In genomic region chr15:90465140-90465929, GRCh38 we compare ENCODE assay signal across 10 cellular contexts.
A peak's percentile ranks its signal among the peaks of the same experiment; 100 is the strongest.
DNase-seq lines count a peak whose midpoint lies in the region; ATAC-seq and TF ChIP-seq lines count a peak whose summit lies in the region.
"Had no signal": no experiment of that assay in that cellular context is flagged by ENCODE, and none has a peak within 500 bp of the region (broad histone marks: within the 10 kb centered on the region; RNA-seq: fewer than 3 reads in every experiment).

No MANE protein-coding gene starts in this region.

- H3K27me3 Mint-ChIP-seq in activated CD4-positive, alpha-beta T cell treated with anti-CD3 and anti-CD28 coated beads, Interleukin-2, amount 10 ng/mL, durations not matched to agents 7 days and 5 days: no peaks in the 10 kb centered on the region
- H3K27me3 Mint-ChIP-seq in activated T-helper 2 cell treated with anti-CD3 and anti-CD28 coated beads, Interferon-gamma antibody, Interleukin-2, Interleukin-4, amounts not matched to agents 10 μg/mL and 5 μg/mL and 100 μg/mL, durations not matched to agents 14 hours and 24 hours and 36 hours (ENCODE audit: low read depth): no peaks in the 10 kb centered on the region
- H3K27me3 Mint-ChIP-seq: effector memory CD8-positive, alpha-beta T cell had no signal

- H3K4me1 ChIP-seq in heart left ventricle: peaks cover 0 to 57% (median 46%) of the 10 kb centered on the region in 12 donors
- H3K4me1 ChIP-seq in foreskin keratinocyte: no peaks in the 10 kb centered on the region
- H3K4me1 ChIP-seq: prostate gland had no signal

- H3K27ac ChIP-seq in heart left ventricle (peak overlapping the region in 11 of 12 donors; percentile 72 to 94 (median 84)), foreskin keratinocyte (no peak overlapping the region)
- H3K27ac ChIP-seq: prostate gland had no signal

- TF ChIP-seq POLR2A in heart left ventricle (IDR thresholded peaks at IDR 0.05): no peak

- CTCF ChIA-PET in activated CD4-positive, alpha-beta T cell treated with anti-CD3 and anti-CD28 coated beads, Interleukin-2, amount 10 ng/mL, durations not matched to agents 7 days and 5 days (lab: Charles Lee): interaction anchor here (0.7 kb wide), 1 partner anchor 13 kb away, joined by 3 read pairs; no protein-coding TSS in a partner anchor

- DNase-seq in activated CD4-positive, alpha-beta T cell treated with anti-CD3 and anti-CD28 coated beads, Interleukin-2, amount 10 ng/mL, durations not matched to agents 7 days and 5 days: no peak
- no peak for DNase-seq in activated CD4-positive, alpha-beta T cell treated with anti-CD3 and anti-CD28 coated beads for 48 hours
- no peak for DNase-seq in activated T-helper 2 cell treated with anti-CD3 and anti-CD28 coated beads, Interferon-gamma antibody, Interleukin-2, Interleukin-4, amounts not matched to agents 10 μg/mL and 5 μg/mL and 100 μg/mL, durations not matched to agents 14 hours and 24 hours and 36 hours (ENCODE audit: low spot score)
- DNase-seq in heart left ventricle (no peak), D341Med (ENCODE audit: low spot score) (no peak), foreskin keratinocyte (no peak)
- DNase-seq in stimulated activated effector memory CD8-positive, alpha-beta T cell treated with anti-CD3 and anti-CD28 coated beads, Interleukin-12 subunit alpha, Interleukin-12 subunit beta, amount 100 ng/mL, for 72 hours (ENCODE audit: low spot score in 2 of 2): no peak
- DNase-seq: effector memory CD8-positive, alpha-beta T cell had no signal

- H3K9me3 ChIP-seq in heart left ventricle: no peaks in the 10 kb centered on the region
- H3K9me3 ChIP-seq: prostate gland had no signal

- H3K27ac Mint-ChIP-seq in activated CD4-positive, alpha-beta T cell treated with anti-CD3 and anti-CD28 coated beads, Interleukin-2, amount 10 ng/mL, durations not matched to agents 7 days and 5 days: peak overlapping the region; percentile 66
- H3K27ac Mint-ChIP-seq in activated T-helper 2 cell treated with anti-CD3 and anti-CD28 coated beads, Interferon-gamma antibody, Interleukin-2, Interleukin-4, amounts not matched to agents 10 μg/mL and 5 μg/mL and 100 μg/mL, durations not matched to agents 14 hours and 24 hours and 36 hours: peak overlapping the region; percentile 23
- H3K27ac Mint-ChIP-seq in stimulated activated effector memory CD8-positive, alpha-beta T cell treated with anti-CD3 and anti-CD28 coated beads, Interleukin-12 subunit alpha, Interleukin-12 subunit beta, amount 100 ng/mL, for 72 hours: peak overlapping the region; percentile 4

- no peak overlapping the region for H3K4me3 Mint-ChIP-seq in activated CD4-positive, alpha-beta T cell treated with anti-CD3 and anti-CD28 coated beads, Interleukin-2, amount 10 ng/mL, durations not matched to agents 7 days and 5 days
- no peak overlapping the region for H3K4me3 Mint-ChIP-seq in activated T-helper 2 cell treated with anti-CD3 and anti-CD28 coated beads, Interferon-gamma antibody, Interleukin-2, Interleukin-4, amounts not matched to agents 10 μg/mL and 5 μg/mL and 100 μg/mL, durations not matched to agents 14 hours and 24 hours and 36 hours (ENCODE audit: low read depth)
- no peak overlapping the region for H3K4me3 Mint-ChIP-seq in stimulated activated effector memory CD8-positive, alpha-beta T cell treated with anti-CD3 and anti-CD28 coated beads, Interleukin-12 subunit alpha, Interleukin-12 subunit beta, amount 100 ng/mL, for 72 hours
- H3K4me3 Mint-ChIP-seq: effector memory CD8-positive, alpha-beta T cell had no signal

- POLR2A ChIA-PET in activated CD4-positive, alpha-beta T cell treated with anti-CD3 and anti-CD28 coated beads, Interleukin-2, amount 10 ng/mL, durations not matched to agents 7 days and 5 days (lab: Charles Lee): no interaction called here

- intact Hi-C loops in activated T-helper 2 cell treated with anti-CD3 and anti-CD28 coated beads, Interferon-gamma antibody, Interleukin-2, Interleukin-4, amounts not matched to agents 10 μg/mL and 5 μg/mL and 100 μg/mL, durations not matched to agents 14 hours and 24 hours and 36 hours (cut with micrococcal nuclease): loop anchor here (5.0 kb wide), 1 partner anchor 33 kb away; no protein-coding TSS in a partner anchor
- intact Hi-C loops in heart left ventricle (cut with DNase I): no loop called here

- no peak for TF ChIP-seq CTCF in heart left ventricle (IDR thresholded peaks at IDR 0.05)
- no peak for TF ChIP-seq CTCF in foreskin keratinocyte (conservative IDR thresholded peaks at IDR 0.05)

- H3K36me3 ChIP-seq in heart left ventricle: peaks cover 0 to 95% (median 43%) of the 10 kb centered on the region in 9 donors
- H3K36me3 ChIP-seq: prostate gland had no signal

- H3K9me3 Mint-ChIP-seq in activated CD4-positive, alpha-beta T cell treated with anti-CD3 and anti-CD28 coated beads, Interleukin-2, amount 10 ng/mL, durations not matched to agents 7 days and 5 days: no peaks in the 10 kb centered on the region
- H3K9me3 Mint-ChIP-seq in activated T-helper 2 cell treated with anti-CD3 and anti-CD28 coated beads, Interferon-gamma antibody, Interleukin-2, Interleukin-4, amounts not matched to agents 10 μg/mL and 5 μg/mL and 100 μg/mL, durations not matched to agents 14 hours and 24 hours and 36 hours: no peaks in the 10 kb centered on the region
- H3K9me3 Mint-ChIP-seq in stimulated activated effector memory CD8-positive, alpha-beta T cell treated with anti-CD3 and anti-CD28 coated beads, Interleukin-12 subunit alpha, Interleukin-12 subunit beta, amount 100 ng/mL, for 72 hours: no peaks in the 10 kb centered on the region
- H3K9me3 Mint-ChIP-seq: effector memory CD8-positive, alpha-beta T cell had no signal

- H3K36me3 Mint-ChIP-seq in activated CD4-positive, alpha-beta T cell treated with anti-CD3 and anti-CD28 coated beads, Interleukin-2, amount 10 ng/mL, durations not matched to agents 7 days and 5 days (ENCODE audit: low read depth): peaks cover 61% of the 10 kb centered on the region
- H3K36me3 Mint-ChIP-seq in activated T-helper 2 cell treated with anti-CD3 and anti-CD28 coated beads, Interferon-gamma antibody, Interleukin-2, Interleukin-4, amounts not matched to agents 10 μg/mL and 5 μg/mL and 100 μg/mL, durations not matched to agents 14 hours and 24 hours and 36 hours (ENCODE audit: low read depth): peaks cover 76% of the 10 kb centered on the region
- peaks cover 95% of the 10 kb centered on the region for H3K36me3 Mint-ChIP-seq in stimulated activated effector memory CD8-positive, alpha-beta T cell treated with anti-CD3 and anti-CD28 coated beads, Interleukin-12 subunit alpha, Interleukin-12 subunit beta, amount 100 ng/mL, for 72 hours

- WGBS in heart left ventricle, 4 donors: 74 to 81% (median 76%) methylated on average over 7 of the region's 7 CpGs

- H3K4me3 ChIP-seq in heart left ventricle: no peak overlapping the region
- H3K4me3 ChIP-seq: prostate gland had no signal

- H3K4me1 Mint-ChIP-seq in activated CD4-positive, alpha-beta T cell treated with anti-CD3 and anti-CD28 coated beads, Interleukin-2, amount 10 ng/mL, durations not matched to agents 7 days and 5 days: peaks cover 10% of the 10 kb centered on the region
- peaks cover 33% of the 10 kb centered on the region for H3K4me1 Mint-ChIP-seq in activated T-helper 2 cell treated with anti-CD3 and anti-CD28 coated beads, Interferon-gamma antibody, Interleukin-2, Interleukin-4, amounts not matched to agents 10 μg/mL and 5 μg/mL and 100 μg/mL, durations not matched to agents 14 hours and 24 hours and 36 hours (ENCODE audit: low read depth)
- H3K4me1 Mint-ChIP-seq in stimulated activated effector memory CD8-positive, alpha-beta T cell treated with anti-CD3 and anti-CD28 coated beads, Interleukin-12 subunit alpha, Interleukin-12 subunit beta, amount 100 ng/mL, for 72 hours: peaks cover 40% of the 10 kb centered on the region

- ATAC-seq in heart left ventricle (peak in 2 of 4 donors; percentile 39 to 65), foreskin keratinocyte (no peak), HG03196 (IDR thresholded peaks at IDR 0.05; ENCODE audit: unreplicated experiment) (no peak)
- peak; percentile 75 for ATAC-seq in stimulated activated effector memory CD8-positive, alpha-beta T cell treated with anti-CD3 and anti-CD28 coated beads, Interleukin-12 subunit alpha, Interleukin-12 subunit beta, amount 100 ng/mL, for 72 hours
- ATAC-seq: effector memory CD8-positive, alpha-beta T cell had no signal

- H3K27me3 ChIP-seq in heart left ventricle (no peaks in the 10 kb centered on the region), foreskin keratinocyte (no peaks in the 10 kb centered on the region)

Comparison
In these comparisons a context has a peak if more than half of its experiments do, and no peak if none do; other contexts are left out.
1. H3K27ac Mint-ChIP-seq: peak in every context shown above with its lines; median percentile 66 in activated CD4-positive, alpha-beta T cell treated with anti-CD3 and anti-CD28 coated beads, Interleukin-2, amount 10 ng/mL, durations not matched to agents 7 days and 5 days; 23 in activated T-helper 2 cell treated with anti-CD3 and anti-CD28 coated beads, Interferon-gamma antibody, Interleukin-2, Interleukin-4, amounts not matched to agents 10 μg/mL and 5 μg/mL and 100 μg/mL, durations not matched to agents 14 hours and 24 hours and 36 hours; 4 in stimulated activated effector memory CD8-positive, alpha-beta T cell treated with anti-CD3 and anti-CD28 coated beads, Interleukin-12 subunit alpha, Interleukin-12 subunit beta, amount 100 ng/mL, for 72 hours.